In the genomic region with DNA sequence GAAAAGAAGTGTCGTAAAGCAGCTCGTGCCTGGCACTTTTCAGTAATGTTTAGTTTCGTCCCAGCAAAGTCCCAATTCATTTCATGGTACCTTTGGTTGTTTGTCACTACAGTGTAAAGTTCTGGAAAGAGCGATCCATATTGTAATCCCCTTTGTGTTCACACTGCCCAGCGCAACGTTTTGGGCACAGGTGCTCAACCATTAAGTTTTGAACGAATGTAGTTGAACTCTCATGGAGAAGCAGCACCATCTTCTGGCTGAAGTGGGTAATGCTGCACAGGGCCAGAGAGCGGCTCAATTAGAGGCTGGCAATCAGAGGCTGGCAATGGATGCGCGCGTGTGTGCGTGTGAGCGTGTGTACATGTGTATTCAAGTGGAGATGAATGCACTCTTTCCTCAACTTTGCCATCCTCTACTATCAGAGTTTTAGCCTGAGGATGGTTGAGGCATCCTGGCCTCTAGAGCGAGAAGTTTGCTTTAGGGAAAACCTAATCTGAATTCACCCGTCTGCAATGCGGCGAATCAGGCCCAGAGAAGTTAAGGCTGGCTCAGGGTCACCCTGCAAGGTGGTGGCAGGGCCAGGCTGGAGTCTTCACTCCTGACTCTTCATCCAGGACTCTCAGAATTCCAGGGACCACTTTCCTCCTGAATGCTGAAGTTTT, we compare ENCODE assay signal across 2 cellular contexts.
TF ChIP-seq lines count a peak whose summit lies in the region.

No MANE protein-coding gene starts in this region.

TF ChIP-seq in A549, 52 proteins besides CTCF, POLR2A, EP300 and RAD21:
- no peak for TF ChIP-seq KDM5A (IDR thresholded peaks at IDR 0.05)
- TF ChIP-seq SMC3 (IDR thresholded peaks at IDR 0.05) = peak; percentile 85
- TF ChIP-seq RARB (CRISPR knock-in tag; IDR thresholded peaks at IDR 0.05) = no peak

TF ChIP-seq in WTC11, 78 proteins besides CTCF, POLR2A, EP300 and RAD21:
- no peak for TF ChIP-seq FOXP1 (CRISPR knock-in tag; IDR thresholded peaks at IDR 0.05; ENCODE audit: borderline replicate concordance)
- 0 out of 2 replicates have a peak, but pooled peaks have one; percentile 20 for TF ChIP-seq NFE2L1 (CRISPR knock-in tag; IDR thresholded peaks at IDR 0.05)
- TF ChIP-seq, protein P1, sequence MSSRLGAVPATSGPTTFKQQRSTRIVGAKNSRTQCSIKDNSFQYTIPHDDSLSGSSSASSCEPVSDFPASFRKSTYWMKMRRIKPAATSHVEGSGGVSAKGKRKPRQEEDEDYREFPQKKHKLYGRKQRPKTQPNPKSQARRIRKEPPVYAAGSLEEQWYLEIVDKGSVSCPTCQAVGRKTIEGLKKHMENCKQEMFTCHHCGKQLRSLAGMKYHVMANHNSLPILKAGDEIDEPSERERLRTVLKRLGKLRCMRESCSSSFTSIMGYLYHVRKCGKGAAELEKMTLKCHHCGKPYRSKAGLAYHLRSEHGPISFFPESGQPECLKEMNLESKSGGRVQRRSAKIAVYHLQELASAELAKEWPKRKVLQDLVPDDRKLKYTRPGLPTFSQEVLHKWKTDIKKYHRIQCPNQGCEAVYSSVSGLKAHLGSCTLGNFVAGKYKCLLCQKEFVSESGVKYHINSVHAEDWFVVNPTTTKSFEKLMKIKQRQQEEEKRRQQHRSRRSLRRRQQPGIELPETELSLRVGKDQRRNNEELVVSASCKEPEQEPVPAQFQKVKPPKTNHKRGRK (CRISPR knock-in tag; IDR thresholded peaks at IDR 0.05; ENCODE audit: borderline replicate concordance) = no peak
